Comparison of ENCODE assay signal across 9 cellular contexts in the genomic region with DNA sequence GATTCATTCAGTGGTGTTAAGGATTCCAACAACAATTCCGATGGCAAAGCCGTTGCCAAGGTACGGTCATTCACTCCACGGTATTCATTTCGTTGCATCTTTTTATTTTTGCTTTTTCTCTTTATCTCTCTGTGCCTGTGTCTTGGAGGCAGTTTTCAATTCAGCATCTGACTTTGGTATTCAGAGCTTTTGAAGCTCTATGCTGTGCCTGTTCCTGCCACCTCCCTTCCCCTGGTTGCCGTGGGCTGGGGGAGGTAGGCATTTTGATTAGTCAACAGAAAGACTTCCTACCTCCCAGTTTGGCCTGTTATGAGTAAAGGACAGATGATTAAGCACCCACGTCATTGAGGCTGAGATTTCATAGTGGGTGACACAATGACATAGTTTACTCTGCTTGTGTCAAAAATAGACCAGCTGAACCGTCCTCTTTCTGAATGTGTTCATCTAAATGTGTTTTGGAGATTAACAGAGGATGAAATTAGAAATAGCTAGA.
DNase-seq lines count a peak whose midpoint lies in the region; ATAC-seq, FAIRE-seq and TF ChIP-seq lines count a peak whose summit lies in the region.
"Had no signal": no experiment of that assay in that cellular context is flagged by ENCODE, and none has a peak within 500 bp of the region (broad histone marks: within the 10 kb centered on the region; RNA-seq: fewer than 3 reads in every experiment).

No MANE protein-coding gene starts in this region.

- TF ChIP-seq CTCF in H1 (IDR thresholded peaks at IDR 0.05; ENCODE audit: control extremely low read depth in 1 of 3, insufficient read depth in 1 of 3, low read depth in 1 of 3, low read length in 3 of 3) (no peak), natural killer cell (IDR thresholded peaks at IDR 0.05) (no peak)

- H3K27me3 ChIP-seq in H1 (replicated peaks in 1 of 4; ENCODE audit: control insufficient read depth in 3 of 4, extremely low read depth in 1 of 4, insufficient read depth in 3 of 4, low read length in 3 of 4) = peaks cover 0 to 2% (median 0%) of the 10 kb centered on the region in 4 experiments; a peak in 2 of 7 replicates

- no peak overlapping the region for H3K27ac ChIP-seq in H1 (ENCODE audit: low read depth, low read length)
- H3K27ac ChIP-seq: HL-60 had no signal

- H4K91ac ChIP-seq in H1 (replicated peaks; ENCODE audit: insufficient read length, low read length) = no peak overlapping the region

- H3K4me1 Mint-ChIP-seq in activated CD4-positive, alpha-beta memory T cell treated with anti-CD3 and anti-CD28 coated beads for 36 hours (ENCODE audit: low read depth) = peaks cover 71% of the 10 kb centered on the region
- H3K4me1 Mint-ChIP-seq in natural killer cell = peaks cover 83 to 98% of the 10 kb centered on the region in 2 donors
- H3K4me1 Mint-ChIP-seq in stimulated activated naive CD8-positive, alpha-beta T cell treated with anti-CD3 and anti-CD28 coated beads, Interleukin-15, amount 100 ng/mL, for 72 hours = peaks cover 99% of the 10 kb centered on the region

- H3K27ac Mint-ChIP-seq in activated CD4-positive, alpha-beta memory T cell treated with anti-CD3 and anti-CD28 coated beads for 36 hours = peak overlapping the region; percentile 96
- peak overlapping the region; percentile 84 to 89 for H3K27ac Mint-ChIP-seq in natural killer cell
- H3K27ac Mint-ChIP-seq in stimulated activated naive CD8-positive, alpha-beta T cell treated with anti-CD3 and anti-CD28 coated beads, Interleukin-15, amount 100 ng/mL, for 72 hours = peak overlapping the region; percentile 96 to 99

- no peaks in the 10 kb centered on the region for H3K9me3 ChIP-seq in H1 (ENCODE audit: insufficient read depth in 2 of 2, low read depth in 1 of 2, low read length in 1 of 2)

- TF ChIP-seq POLR2A in H1 (IDR thresholded peaks at IDR 0.05; ENCODE audit: control extremely low read depth in 1 of 2, low read depth in 2 of 2, low read length in 2 of 2) = no peak

- POLR2A ChIA-PET in activated CD4-positive, alpha-beta memory T cell treated with anti-CD3 and anti-CD28 coated beads for 36 hours (lab: Charles Lee) = interaction anchor here (0.7 to 10.5 kb wide), 20 partner anchors 11 to 1218 kb away, joined by 3 to 268 read pairs (median 10); a partner anchor contains a TSS
- POLR2A ChIA-PET in H1 (lab: Charles Lee; ENCODE audit: partially characterized antibody) = no interaction called here

- H3K4me2 ChIP-seq in H1 (ENCODE audit: insufficient read depth in 1 of 2, low read depth in 2 of 2, low read length in 2 of 2) = peak overlapping the region in 1 of 2 experiments; percentile 29; a peak in 2 of 4 replicates

- no peak overlapping the region for H3K4me3 ChIP-seq in H1 (ENCODE audit: extremely low read depth in 1 of 4, insufficient read depth in 2 of 4, low read depth in 3 of 4, low read length in 4 of 4)

- WGBS in H1 (ENCODE audit: extremely low coverage in 1 of 2, insufficient coverage in 1 of 2, insufficient read length in 1 of 2, insufficient replicate concordance in 2 of 2, low coverage in 1 of 2, low lambda C conversion rate in 2 of 2, missing lambda C conversion rate in 1 of 2), 2 experiments = 79% methylated on average over 8 of the region's 8 CpGs; no CpG with 5 or more reads in 1 of the 2 experiments

- CTCF ChIA-PET in activated CD4-positive, alpha-beta memory T cell treated with anti-CD3 and anti-CD28 coated beads for 36 hours (lab: Charles Lee) = interaction anchor here (0.5 to 7.4 kb wide), 7 partner anchors 12 to 193 kb away, joined by 3 to 51 read pairs (median 14); a partner anchor contains a TSS
- CTCF ChIA-PET in H1 (lab: Charles Lee; ENCODE audit: partially characterized antibody) = interaction anchor here (1.2 to 5.1 kb wide), 2 partner anchors 11 to 214 kb away, joined by 5 to 55 read pairs; no protein-coding TSS in a partner anchor

- intact Hi-C loops in activated CD4-positive, alpha-beta memory T cell treated with anti-CD3 and anti-CD28 coated beads for 36 hours (cut with micrococcal nuclease) = loop anchor here (1.0 to 10.0 kb wide), 7 partner anchors 11 to 684 kb away; no protein-coding TSS in a partner anchor
- intact Hi-C loops in natural killer cell (cut with micrococcal nuclease) = loop anchor here (2.0 kb wide), 2 partner anchors 32 to 58 kb away; no protein-coding TSS in a partner anchor

- no peak overlapping the region for H3K14ac ChIP-seq in H1 (ENCODE audit: insufficient read length)

- H2BK120ac ChIP-seq in H1 (replicated peaks; ENCODE audit: low read depth, low read length) = no peak overlapping the region

- no peaks in the 10 kb centered on the region for H4K20me1 ChIP-seq in H1 (replicated peaks in 1 of 2; ENCODE audit: control insufficient read depth in 1 of 2, insufficient read depth in 2 of 2, low read length in 2 of 2)

- ATAC-seq in GM19452 (IDR thresholded peaks at IDR 0.05; ENCODE audit: unreplicated experiment) (peak; percentile 48), natural killer cell (peak; percentile 68 to 83 (median 81))
- peak; percentile 77 for ATAC-seq in stimulated activated naive CD8-positive, alpha-beta T cell treated with anti-CD3 and anti-CD28 coated beads, Interleukin-15, amount 100 ng/mL, for 72 hours

- no peak overlapping the region for H4K8ac ChIP-seq in H1 (ENCODE audit: extremely low read depth, insufficient read depth, low read length)

- no peak overlapping the region for H2BK15ac ChIP-seq in H1 (ENCODE audit: low read length)

- peaks cover 75% of the 10 kb centered on the region for H3K36me3 Mint-ChIP-seq in activated CD4-positive, alpha-beta memory T cell treated with anti-CD3 and anti-CD28 coated beads for 36 hours
- H3K36me3 Mint-ChIP-seq in natural killer cell = peaks cover 11% of the 10 kb centered on the region

- no peaks in the 10 kb centered on the region for H3K79me2 ChIP-seq in H1 (ENCODE audit: control insufficient read depth in 1 of 2, insufficient read depth in 2 of 2, low read length in 2 of 2)

- FAIRE-seq in H1 (lab: Jason Lieb, UNC) = no peak

- no peak overlapping the region for H3K56ac ChIP-seq in H1 (replicated peaks; ENCODE audit: insufficient read length, low read depth, low read length)

- H3K23me2 ChIP-seq in H1 (ENCODE audit: low read depth, low read length) = no peaks in the 10 kb centered on the region

- no peak overlapping the region for H3K23ac ChIP-seq in H1 (ENCODE audit: insufficient read length)

- no peak overlapping the region for H2BK20ac ChIP-seq in H1 (ENCODE audit: low read length)

- no peak overlapping the region for H3K4ac ChIP-seq in H1 (replicated peaks; ENCODE audit: insufficient read length, low read depth, low read length)

- H3K27me3 Mint-ChIP-seq in activated CD4-positive, alpha-beta memory T cell treated with anti-CD3 and anti-CD28 coated beads for 36 hours = no peaks in the 10 kb centered on the region
- H3K27me3 Mint-ChIP-seq in natural killer cell (ENCODE audit: low read depth in 2 of 2) = no peaks in the 10 kb centered on the region
- no peaks in the 10 kb centered on the region for H3K27me3 Mint-ChIP-seq in stimulated activated naive CD8-positive, alpha-beta T cell treated with anti-CD3 and anti-CD28 coated beads, Interleukin-15, amount 100 ng/mL, for 72 hours

- no peaks in the 10 kb centered on the region for H3K9me3 Mint-ChIP-seq in activated CD4-positive, alpha-beta memory T cell treated with anti-CD3 and anti-CD28 coated beads for 36 hours
- H3K9me3 Mint-ChIP-seq in natural killer cell = no peaks in the 10 kb centered on the region
- H3K9me3 Mint-ChIP-seq in stimulated activated naive CD8-positive, alpha-beta T cell treated with anti-CD3 and anti-CD28 coated beads, Interleukin-15, amount 100 ng/mL, for 72 hours = peaks cover 0 to 4% of the 10 kb centered on the region in 2 donors

- no peak for TF ChIP-seq EP300 in H1 (IDR thresholded peaks at IDR 0.05; ENCODE audit: borderline replicate concordance in 1 of 2, low read depth in 2 of 2, low read length in 2 of 2)

- peak overlapping the region; percentile 94 for H3K4me3 Mint-ChIP-seq in activated CD4-positive, alpha-beta memory T cell treated with anti-CD3 and anti-CD28 coated beads for 36 hours
- peak overlapping the region; percentile 79 for H3K4me3 Mint-ChIP-seq in natural killer cell
- H3K4me3 Mint-ChIP-seq in stimulated activated naive CD8-positive, alpha-beta T cell treated with anti-CD3 and anti-CD28 coated beads, Interleukin-15, amount 100 ng/mL, for 72 hours = peak overlapping the region; percentile 80 to 83

- H3K79me1 ChIP-seq in H1 (ENCODE audit: low read depth, low read length) = no peaks in the 10 kb centered on the region

- no peak overlapping the region for H2BK5ac ChIP-seq in H1 (ENCODE audit: low read depth, low read length)

- TF ChIP-seq RAD21 in H1 (IDR thresholded peaks at IDR 0.05 in 1 of 2, conservative IDR thresholded peaks at IDR 0.05 in 1 of 2; ENCODE audit: low read depth in 2 of 2, low read length in 2 of 2) = no peak

- H2BK12ac ChIP-seq in H1 (ENCODE audit: low read depth, low read length) = peak overlapping the region; percentile 80; the same call in 1 of the 2 replicates

- no peaks in the 10 kb centered on the region for H3K36me3 ChIP-seq in H1 (ENCODE audit: control insufficient read depth in 2 of 4, insufficient read depth in 4 of 4, low read length in 3 of 4)

- H3K9ac ChIP-seq in H1 (replicated peaks in 1 of 4; ENCODE audit: extremely low read depth in 1 of 4, low read depth in 3 of 4, low read length in 3 of 4) = no peak overlapping the region

- no peak overlapping the region for H2AFZ ChIP-seq in H1 (ENCODE audit: low read length)

- H2AK5ac ChIP-seq in H1 (ENCODE audit: low read depth, low read length) = no peak overlapping the region

- DNase-seq in AG20443 (ENCODE audit: low spot score) = peak; percentile 71
- DNase-seq in HK-2 (ENCODE audit: unreplicated experiment) = peak; percentile 71
- peak; percentile 91 for DNase-seq in activated CD4-positive, alpha-beta memory T cell treated with anti-CD3 and anti-CD28 coated beads for 36 hours
- DNase-seq in H1 (ENCODE audit: low read depth in 1 of 2, low spot score in 2 of 2) = no peak
- peak; percentile 44 for DNase-seq in natural killer cell
- DNase-seq in stimulated activated naive CD8-positive, alpha-beta T cell treated with anti-CD3 and anti-CD28 coated beads, Interleukin-15, amount 100 ng/mL, for 72 hours = peak; percentile 56 to 81
- DNase-seq in NCI-H526 treated with DMSO at 0.1 percent for 48 hours (lab: John Stamatoyannopoulos, UW) = no peak

- H3K4me1 ChIP-seq in H1 (replicated peaks in 1 of 4; ENCODE audit: control insufficient read depth in 3 of 4, insufficient read depth in 4 of 4, low read length in 3 of 4) = peaks cover 3 to 7% (median 6%) of the 10 kb centered on the region in 4 experiments; a peak in 6 of 7 replicates

- H3K18ac ChIP-seq in H1 (ENCODE audit: extremely low read depth, low read length) = no peak overlapping the region

- no peak overlapping the region for H4K5ac ChIP-seq in H1 (ENCODE audit: insufficient read length, low read depth, low read length)

Comparison
In these comparisons a context has a peak if more than half of its experiments do, and no peak if none do; other contexts are left out.
1. DNase-seq: peak in AG20443 (single experiment), HK-2 (single experiment), activated CD4-positive, alpha-beta memory T cell treated with anti-CD3 and anti-CD28 coated beads for 36 hours (single experiment), natural killer cell (single experiment) and stimulated activated naive CD8-positive, alpha-beta T cell treated with anti-CD3 and anti-CD28 coated beads, Interleukin-15, amount 100 ng/mL, for 72 hours (2 of 2); none in H1 (0 of 2) and NCI-H526 treated with DMSO at 0.1 percent for 48 hours (single experiment).
2. Peak in every context shown above with its lines, with median percentiles within 50 percentile points of each other: ATAC-seq, H3K27ac Mint-ChIP-seq and H3K4me3 Mint-ChIP-seq.